In the genomic region with DNA sequence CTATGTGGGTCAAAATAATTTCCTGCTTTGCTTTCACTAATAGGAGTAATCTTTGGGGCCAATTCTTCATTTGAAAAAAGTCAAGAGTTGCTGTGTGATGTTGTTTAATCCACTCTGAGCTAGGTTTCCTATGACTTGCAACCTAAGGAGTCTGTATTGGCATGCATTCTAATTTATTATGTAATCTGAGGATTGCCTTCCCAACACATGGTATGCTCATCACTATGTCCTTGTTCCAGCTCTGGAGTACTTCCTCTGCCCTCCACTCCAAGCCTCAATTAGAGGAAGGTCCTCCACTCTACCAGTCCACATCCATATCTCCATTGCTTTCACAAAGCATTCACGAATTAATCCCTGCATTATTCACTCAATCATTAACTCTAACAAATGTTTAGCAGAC, we compare ENCODE assay signal across 22 cellular contexts.
"Had no signal": no experiment of that assay in that cellular context is flagged by ENCODE, and none has a peak within 500 bp of the region (broad histone marks: within the 10 kb centered on the region; RNA-seq: fewer than 3 reads in every experiment).

No MANE protein-coding gene starts in this region.

- H3K27ac Mint-ChIP-seq: activated CD4-positive, alpha-beta T cell treated with anti-CD3 and anti-CD28 coated beads, Interleukin-2, amount 10 ng/mL, durations not matched to agents 7 days and 5 days; activated naive CD8-positive, alpha-beta T cell; activated T-cell treated with anti-CD3 and anti-CD28 coated beads, Interleukin-2, amount 50 U/mL, for 72 hours; T-helper 2 cell treated with Interferon-gamma antibody and Interleukin-4, amounts not matched to agents 5 μg/mL and 100 μg/mL, for 36 hours had no signal

- DNase-seq: activated CD4-positive, alpha-beta T cell treated with anti-CD3 and anti-CD28 coated beads, Interleukin-2, amount 10 ng/mL, durations not matched to agents 7 days and 5 days; activated CD8-positive, alpha-beta memory T cell treated with anti-CD3 and anti-CD28 coated beads, Interleukin-2, amount 50 U/mL, for 48 hours; activated gamma-delta T cell treated with Interleukin-2 at 50 U/mL for 16 hours; activated T-cell treated with anti-CD3 and anti-CD28 coated beads, Interleukin-2, amount 50 U/mL, for 72 hours; amniotic stem cell; body of pancreas; central memory CD4-positive, alpha-beta T cell; effector CD8-positive, alpha-beta T cell; islet precursor cell; left lung; mesenchymal stem cell; naive thymus-derived CD8-positive, alpha-beta T cell; nucleus accumbens; right cardiac atrium; small intestine; stimulated activated CD4-positive, alpha-beta T cell treated with anti-CD3 and anti-CD28 coated beads, Interleukin-4, amount 100 ng/mL, for 4 hours; stimulated activated CD8-positive, alpha-beta memory T cell treated with anti-CD3 and anti-CD28 coated beads, Interleukin-4, amount 100 ng/mL, for 48 hours; stimulated activated naive CD8-positive, alpha-beta T cell treated with anti-CD3 and anti-CD28 coated beads, Interleukin-15, Interleukin-2, amounts not matched to agents 100 U/mL and 50 U/mL, for 24 hours; transverse colon had no signal

- H3K9me3 ChIP-seq: body of pancreas, left lung, transverse colon had no signal

- H3K36me3 ChIP-seq: left lung, transverse colon had no signal

- H3K9me3 Mint-ChIP-seq: activated CD4-positive, alpha-beta T cell treated with anti-CD3 and anti-CD28 coated beads, Interleukin-2, amount 10 ng/mL, durations not matched to agents 7 days and 5 days; activated T-cell treated with anti-CD3 and anti-CD28 coated beads, Interleukin-2, amount 50 U/mL, for 72 hours; naive thymus-derived CD8-positive, alpha-beta T cell; T-helper 2 cell treated with Interferon-gamma antibody and Interleukin-4, amounts not matched to agents 5 μg/mL and 100 μg/mL, for 36 hours had no signal

- ATAC-seq: activated T-cell treated with anti-CD3 and anti-CD28 coated beads, Interleukin-2, amount 50 U/mL, for 72 hours; body of pancreas; left lung; naive thymus-derived CD8-positive, alpha-beta T cell; stimulated activated naive CD8-positive, alpha-beta T cell treated with anti-CD3 and anti-CD28 coated beads, Interleukin-15, Interleukin-2, amounts not matched to agents 100 U/mL and 50 U/mL, for 24 hours had no signal

- H3K4me3 ChIP-seq: body of pancreas, left lung, transverse colon had no signal

- H3K36me3 Mint-ChIP-seq: naive thymus-derived CD8-positive, alpha-beta T cell had no signal

- H3K4me3 Mint-ChIP-seq: activated CD4-positive, alpha-beta T cell treated with anti-CD3 and anti-CD28 coated beads, Interleukin-2, amount 10 ng/mL, durations not matched to agents 7 days and 5 days; activated naive CD8-positive, alpha-beta T cell; activated T-cell treated with anti-CD3 and anti-CD28 coated beads, Interleukin-2, amount 50 U/mL, for 72 hours; naive thymus-derived CD8-positive, alpha-beta T cell; T-helper 2 cell treated with Interferon-gamma antibody and Interleukin-4, amounts not matched to agents 5 μg/mL and 100 μg/mL, for 36 hours had no signal

- H3K27me3 ChIP-seq: body of pancreas, left lung, transverse colon had no signal

- H3K27ac ChIP-seq: body of pancreas, left lung, transverse colon had no signal

- H3K27me3 Mint-ChIP-seq: activated CD4-positive, alpha-beta T cell treated with anti-CD3 and anti-CD28 coated beads, Interleukin-2, amount 10 ng/mL, durations not matched to agents 7 days and 5 days; activated naive CD8-positive, alpha-beta T cell; naive thymus-derived CD8-positive, alpha-beta T cell had no signal

- FAIRE-seq: frontal cortex, small intestine had no signal
